18 cellular contexts compared by ENCODE assay signal in the genomic region with DNA sequence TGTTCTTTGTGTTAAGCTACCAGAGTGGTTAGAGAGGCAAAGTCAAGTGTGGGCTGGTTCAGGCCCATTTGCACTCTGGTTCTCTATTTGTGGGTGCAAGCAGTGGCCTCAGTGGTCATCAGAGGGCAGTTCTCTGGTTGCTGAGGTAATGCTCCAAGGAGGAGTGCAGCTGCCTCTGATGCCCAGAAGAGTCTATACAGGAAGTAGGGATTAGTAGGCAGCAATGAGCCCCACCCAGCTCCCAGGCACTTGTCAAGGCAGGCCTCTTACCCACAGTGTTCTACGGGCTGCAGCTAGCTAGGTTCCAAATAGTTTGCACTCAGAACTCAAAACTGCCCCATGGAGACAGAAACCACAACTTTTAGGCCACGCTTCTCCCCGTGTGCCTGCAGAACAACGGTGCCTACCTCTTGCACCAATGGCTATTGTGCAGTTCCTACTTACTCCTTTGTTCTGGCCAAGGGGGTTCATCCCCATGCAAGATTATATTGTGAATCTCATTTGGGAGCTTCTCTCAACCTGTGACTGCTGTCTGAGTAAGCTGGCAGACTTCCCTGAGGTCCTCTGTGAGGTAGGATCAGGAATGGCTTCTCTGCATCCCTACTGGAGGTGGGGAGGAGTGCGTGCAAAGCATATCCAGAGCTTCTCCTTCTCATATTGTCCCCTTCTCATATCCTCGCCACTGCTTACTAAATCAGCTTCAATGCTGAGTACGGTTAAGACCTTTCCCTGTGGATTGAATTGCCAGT.
DNase-seq lines count a peak whose midpoint lies in the region; ATAC-seq, FAIRE-seq and TF ChIP-seq lines count a peak whose summit lies in the region.
"Had no signal": no experiment of that assay in that cellular context is flagged by ENCODE, and none has a peak within 500 bp of the region (broad histone marks: within the 10 kb centered on the region; RNA-seq: fewer than 3 reads in every experiment).

No MANE protein-coding gene starts in this region.

- TF ChIP-seq EP300 in H1 (IDR thresholded peaks at IDR 0.05; ENCODE audit: borderline replicate concordance in 1 of 2, low read depth in 2 of 2, low read length in 2 of 2) = no peak

- peaks cover 16% of the 10 kb centered on the region for H3K4me1 ChIP-seq in GM23338 (ENCODE audit: insufficient read depth)
- H3K4me1 ChIP-seq in PC-3 (ENCODE audit: insufficient read depth, low read length) = peaks cover 30% of the 10 kb centered on the region
- peaks cover 0 to 7% (median 4%) of the 10 kb centered on the region in 4 experiments; a peak in 4 of 7 replicates for H3K4me1 ChIP-seq in H1 (replicated peaks in 1 of 4; ENCODE audit: control insufficient read depth in 3 of 4, insufficient read depth in 4 of 4, low read length in 3 of 4)
- H3K4me1 ChIP-seq in neural progenitor cell = peaks cover 23% of the 10 kb centered on the region
- H3K4me1 ChIP-seq: BLaER1 had no signal

- H3K56ac ChIP-seq in H1 (replicated peaks; ENCODE audit: insufficient read length, low read depth, low read length) = no peak overlapping the region

- H3K9me3 Mint-ChIP-seq in GM23338 (no peaks in the 10 kb centered on the region), neural progenitor cell (no peaks in the 10 kb centered on the region)

- H3K79me2 ChIP-seq in GM23338 (replicated peaks; ENCODE audit: insufficient read depth) = no peaks in the 10 kb centered on the region
- H3K79me2 ChIP-seq in PC-3 (ENCODE audit: low read length) = no peaks in the 10 kb centered on the region
- no peaks in the 10 kb centered on the region for H3K79me2 ChIP-seq in H1 (ENCODE audit: control insufficient read depth in 1 of 2, insufficient read depth in 2 of 2, low read length in 2 of 2)
- no peaks in the 10 kb centered on the region for H3K79me2 ChIP-seq in neural progenitor cell (ENCODE audit: low read depth)

- H3K4me3 Mint-ChIP-seq in GM23338 = no peak overlapping the region
- no peak overlapping the region for H3K4me3 Mint-ChIP-seq in neural progenitor cell

- H2AK5ac ChIP-seq in H1 (ENCODE audit: low read depth, low read length) = no peak overlapping the region

- 90% methylated on average over 7 of the region's 7 CpGs; no CpG with 5 or more reads in 1 of the 2 experiments for WGBS in H1 (ENCODE audit: extremely low coverage in 1 of 2, insufficient coverage in 1 of 2, insufficient read length in 1 of 2, insufficient replicate concordance in 2 of 2, low coverage in 1 of 2, low lambda C conversion rate in 2 of 2, missing lambda C conversion rate in 1 of 2), 2 experiments

- no peak overlapping the region for H3K4me2 ChIP-seq in GM23338
- peak overlapping the region; percentile 72 for H3K4me2 ChIP-seq in PC-3 (ENCODE audit: low read length)
- H3K4me2 ChIP-seq in H1 (ENCODE audit: insufficient read depth in 1 of 2, low read depth in 2 of 2, low read length in 2 of 2) = no peak overlapping the region
- H3K4me2 ChIP-seq in neural progenitor cell = no peak overlapping the region
- H3K4me2 ChIP-seq: BLaER1, KMS-11 had no signal

- DNase-seq in GM23338 (ENCODE audit: low spot score) (no peak), PC-3 (peak; percentile 80), H1 (ENCODE audit: low read depth in 1 of 2, low spot score in 2 of 2) (no peak), neural progenitor cell (ENCODE audit: low spot score) (no peak), SIG-M5 treated with dmso at 0.1 percent for 504 hours (lab: John Stamatoyannopoulos, UW; ENCODE audit: unreplicated experiment) (no peak), AML-193 (lab: John Stamatoyannopoulos, UW) (no peak)
- DNase-seq in stimulated activated naive CD4-positive, alpha-beta T cell treated with Interleukin-2 at 50 U/mL for 16 hours (lab: John Stamatoyannopoulos, UW) = no peak
- DNase-seq: NCI-H1436 treated with DMSO at 0.1 percent for 48 hours; NCI-H2081 treated with DMSO at 0.1 percent for 48 hours; NCI-H524; NK-92 treated with Interleukin-12 subunit alpha and Interleukin-12 subunit beta, amount 100 ng/mL, for 24 hours; OCI-M1 had no signal

- H3K4me3 ChIP-seq in GM23338 = no peak overlapping the region
- peak overlapping the region; percentile 25; the same call in 1 of the 2 replicates for H3K4me3 ChIP-seq in PC-3 (ENCODE audit: low read length)
- H3K4me3 ChIP-seq in H1 (ENCODE audit: extremely low read depth in 1 of 4, insufficient read depth in 2 of 4, low read depth in 3 of 4, low read length in 4 of 4) = no peak overlapping the region
- no peak overlapping the region for H3K4me3 ChIP-seq in neural progenitor cell
- H3K4me3 ChIP-seq: BLaER1, SK-N-MC had no signal

- H2BK120ac ChIP-seq in H1 (replicated peaks; ENCODE audit: low read depth, low read length) = no peak overlapping the region

- no peak overlapping the region for H4K8ac ChIP-seq in H1 (ENCODE audit: extremely low read depth, insufficient read depth, low read length)

- no peak overlapping the region for H3K23ac ChIP-seq in H1 (ENCODE audit: insufficient read length)

- no peak overlapping the region for H2BK15ac ChIP-seq in H1 (ENCODE audit: low read length)

- FAIRE-seq in H1 (lab: Jason Lieb, UNC) = no peak
- FAIRE-seq: GM19239, HepG2 had no signal

- BruUV-seq in PC-3 (replicated peaks; lab: Mats Ljungman, UMichigan) = no TSS peak

- POLR2A ChIA-PET in PC-3 (lab: Charles Lee; ENCODE audit: unreplicated experiment) = no interaction called here
- POLR2A ChIA-PET in H1 (lab: Charles Lee; ENCODE audit: partially characterized antibody) = interaction anchor here (0.6 kb wide), 1 partner anchor 209 kb away, joined by 3 read pairs; no protein-coding TSS in a partner anchor

- no peaks in the 10 kb centered on the region for H3K79me1 ChIP-seq in H1 (ENCODE audit: low read depth, low read length)

- H2BK20ac ChIP-seq in H1 (ENCODE audit: low read length) = no peak overlapping the region

- peaks cover 8% of the 10 kb centered on the region for H3K27me3 Mint-ChIP-seq in GM23338 (ENCODE audit: insufficient read depth, low read depth, poor library complexity)
- H3K27me3 Mint-ChIP-seq in neural progenitor cell (ENCODE audit: insufficient read depth, low read depth) = no peaks in the 10 kb centered on the region

- CTCF ChIA-PET in PC-3 (lab: Charles Lee) (interaction anchor here (0.5 kb wide), 1 partner anchor 404 kb away, joined by 3 read pairs; no protein-coding TSS in a partner anchor), H1 (lab: Charles Lee; ENCODE audit: partially characterized antibody) (interaction anchor here (0.6 to 1.3 kb wide), 4 partner anchors 12 to 1193 kb away, joined by 3 read pairs; no protein-coding TSS in a partner anchor)

- no peak overlapping the region for H3K18ac ChIP-seq in H1 (ENCODE audit: extremely low read depth, low read length)

- H4K91ac ChIP-seq in H1 (replicated peaks; ENCODE audit: insufficient read length, low read length) = no peak overlapping the region

- H3K9me2 ChIP-seq in GM23338 (ENCODE audit: insufficient read depth) = peaks cover under 1% of the 10 kb centered on the region; the same call in 1 of the 2 replicates
- H3K9me2 ChIP-seq in PC-3 (replicated peaks; ENCODE audit: low read length) = no peaks in the 10 kb centered on the region

- peaks cover 18% of the 10 kb centered on the region for H3K4me1 Mint-ChIP-seq in GM23338
- peaks cover 7% of the 10 kb centered on the region for H3K4me1 Mint-ChIP-seq in neural progenitor cell

- no peaks in the 10 kb centered on the region for H3K9me3 ChIP-seq in PC-3 (ENCODE audit: low read length)
- H3K9me3 ChIP-seq in H1 (ENCODE audit: insufficient read depth in 2 of 2, low read depth in 1 of 2, low read length in 1 of 2) = no peaks in the 10 kb centered on the region
- peaks cover 3% of the 10 kb centered on the region for H3K9me3 ChIP-seq in neural progenitor cell (ENCODE audit: low read depth)
- H3K9me3 ChIP-seq: BLaER1 had no signal

- H3K36me3 Mint-ChIP-seq in GM23338 (ENCODE audit: low read depth) (no peaks in the 10 kb centered on the region; the same call in 2 of the 3 replicates), neural progenitor cell (no peaks in the 10 kb centered on the region)

- H3K27ac ChIP-seq in GM23338 (ENCODE audit: low read depth) (no peak overlapping the region), PC-3 (ENCODE audit: low read length) (peak overlapping the region; percentile 94), H1 (ENCODE audit: low read depth, low read length) (no peak overlapping the region), neural progenitor cell (no peak overlapping the region)
- H3K27ac ChIP-seq: BLaER1, KMS-11, SK-N-MC had no signal

- intact Hi-C loops in PC-3 (cut with micrococcal nuclease) = loop anchor here (5.0 to 10.0 kb wide), 2 partner anchors 51 to 74 kb away; no protein-coding TSS in a partner anchor

- H2AFZ ChIP-seq in GM23338 (peak overlapping the region; percentile 23; the same call in 1 of the 2 replicates), PC-3 (ENCODE audit: low read length) (peak overlapping the region; percentile 49; the same call in 1 of the 2 replicates), H1 (ENCODE audit: low read length) (peak overlapping the region; percentile 74; the same call in 1 of the 2 replicates), neural progenitor cell (replicated peaks) (peak overlapping the region; percentile 50)

- H4K20me1 ChIP-seq in GM23338 (replicated peaks; ENCODE audit: insufficient read depth) (no peaks in the 10 kb centered on the region), PC-3 (ENCODE audit: low read length) (no peaks in the 10 kb centered on the region), H1 (replicated peaks in 1 of 2; ENCODE audit: control insufficient read depth in 1 of 2, insufficient read depth in 2 of 2, low read length in 2 of 2) (no peaks in the 10 kb centered on the region), neural progenitor cell (ENCODE audit: low read depth) (no peaks in the 10 kb centered on the region)
- H4K20me1 ChIP-seq: BLaER1 had no signal

- no peak overlapping the region for H4K5ac ChIP-seq in H1 (ENCODE audit: insufficient read length, low read depth, low read length)

- no peak overlapping the region for H3K14ac ChIP-seq in H1 (ENCODE audit: insufficient read length)

- TF ChIP-seq POLR2A in H1 (IDR thresholded peaks at IDR 0.05; ENCODE audit: control extremely low read depth in 1 of 2, low read depth in 2 of 2, low read length in 2 of 2) = no peak

- no peaks in the 10 kb centered on the region for H3F3A ChIP-seq in GM23338 (replicated peaks; ENCODE audit: low read depth)
- H3F3A ChIP-seq in PC-3 (ENCODE audit: low read length, unreplicated experiment) = no peaks in the 10 kb centered on the region
- peaks cover 10% of the 10 kb centered on the region for H3F3A ChIP-seq in neural progenitor cell (ENCODE audit: low read depth)

- H3K36me3 ChIP-seq in GM23338 (ENCODE audit: insufficient read depth) (no peaks in the 10 kb centered on the region), PC-3 (ENCODE audit: low read depth, low read length) (no peaks in the 10 kb centered on the region), H1 (ENCODE audit: control insufficient read depth in 2 of 4, insufficient read depth in 4 of 4, low read length in 3 of 4) (no peaks in the 10 kb centered on the region), neural progenitor cell (peaks cover 4% of the 10 kb centered on the region)
- H3K36me3 ChIP-seq: BLaER1 had no signal

- H2BK5ac ChIP-seq in H1 (ENCODE audit: low read depth, low read length) = no peak overlapping the region

- no peak overlapping the region for H3K4ac ChIP-seq in H1 (replicated peaks; ENCODE audit: insufficient read length, low read depth, low read length)

- no peak overlapping the region for H2BK12ac ChIP-seq in H1 (ENCODE audit: low read depth, low read length)

- ATAC-seq in GM23338 = no peak
- ATAC-seq in PC-3 = peak; percentile 63
- ATAC-seq in GM18909 (IDR thresholded peaks at IDR 0.05; ENCODE audit: poor library complexity, unreplicated experiment) = no peak
- ATAC-seq: HepG2 had no signal

- no peaks in the 10 kb centered on the region for H3K23me2 ChIP-seq in H1 (ENCODE audit: low read depth, low read length)

- H3K27me3 ChIP-seq in GM23338 (ENCODE audit: insufficient read depth) (no peaks in the 10 kb centered on the region), PC-3 (ENCODE audit: low read length) (no peaks in the 10 kb centered on the region), H1 (replicated peaks in 1 of 4; ENCODE audit: control insufficient read depth in 3 of 4, extremely low read depth in 1 of 4, insufficient read depth in 3 of 4, low read length in 3 of 4) (no peaks in the 10 kb centered on the region), neural progenitor cell (no peaks in the 10 kb centered on the region)
- H3K27me3 ChIP-seq: BLaER1 had no signal

- no peak for TF ChIP-seq RAD21 in H1 (IDR thresholded peaks at IDR 0.05 in 1 of 2, conservative IDR thresholded peaks at IDR 0.05 in 1 of 2; ENCODE audit: low read depth in 2 of 2, low read length in 2 of 2)

- H3K27ac Mint-ChIP-seq in GM23338 (no peak overlapping the region), neural progenitor cell (no peak overlapping the region)

- H3K9ac ChIP-seq in PC-3 (ENCODE audit: low read length) = peak overlapping the region; percentile 60
- H3K9ac ChIP-seq in H1 (replicated peaks in 1 of 4; ENCODE audit: extremely low read depth in 1 of 4, low read depth in 3 of 4, low read length in 3 of 4) = no peak overlapping the region
- no peak overlapping the region for H3K9ac ChIP-seq in neural progenitor cell
- H3K9ac ChIP-seq: BLaER1, KMS-11 had no signal

- TF ChIP-seq CTCF in GM23338 (conservative IDR thresholded peaks at IDR 0.05; ENCODE audit: low read depth in 2 of 2) = no peak
- TF ChIP-seq CTCF in PC-3 (conservative IDR thresholded peaks at IDR 0.05; ENCODE audit: low read depth, low read length) = no peak
- TF ChIP-seq CTCF in H1 (IDR thresholded peaks at IDR 0.05; ENCODE audit: control extremely low read depth in 1 of 3, insufficient read depth in 1 of 3, low read depth in 1 of 3, low read length in 3 of 3) = no peak
- TF ChIP-seq CTCF in neural progenitor cell (IDR thresholded peaks at IDR 0.05) = no peak

Comparison
In these comparisons a context has a peak if more than half of its experiments do, and no peak if none do; other contexts are left out.
1. H2AFZ ChIP-seq: peak in every context shown above with its lines; median percentile 74 in H1; 50 in neural progenitor cell; 49 in PC-3; 23 in GM23338.